Comparison of ENCODE assay signal across 20 cellular contexts in the genomic region with DNA sequence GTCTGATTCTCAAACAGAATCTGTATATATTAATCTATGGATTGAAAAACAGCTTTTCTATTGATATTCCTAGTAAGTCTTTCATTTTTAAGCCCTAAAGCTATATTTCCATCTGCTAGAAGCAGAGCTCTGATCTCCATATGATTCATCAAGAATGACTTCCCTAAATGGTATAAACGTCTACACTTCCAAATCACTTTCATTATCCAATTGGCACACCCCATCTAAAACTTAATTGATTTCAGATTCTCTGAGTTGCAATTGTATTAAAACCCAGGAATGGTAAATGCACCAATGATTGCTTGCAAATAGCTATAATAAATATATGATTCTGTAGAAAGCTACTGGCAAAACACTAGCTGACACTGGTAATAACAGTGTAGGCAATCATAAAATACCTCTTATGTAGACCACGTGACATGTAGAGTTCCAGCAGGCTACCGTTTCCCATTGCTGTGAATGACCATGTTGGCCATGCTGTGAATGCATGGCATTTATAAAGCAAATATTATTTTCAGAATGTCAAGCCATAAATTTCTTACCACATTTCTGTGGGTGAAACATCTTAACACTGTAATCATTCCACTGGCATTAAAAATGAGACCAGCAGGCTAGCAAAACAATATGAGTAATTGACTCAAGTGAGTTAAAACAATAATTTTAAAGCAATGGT.
DNase-seq lines count a peak whose midpoint lies in the region; ATAC-seq, FAIRE-seq and TF ChIP-seq lines count a peak whose summit lies in the region.
"Had no signal": no experiment of that assay in that cellular context is flagged by ENCODE, and none has a peak within 500 bp of the region (broad histone marks: within the 10 kb centered on the region; RNA-seq: fewer than 3 reads in every experiment).

No MANE protein-coding gene starts in this region.

- TF ChIP-seq POLR2A in H54 (IDR thresholded peaks at IDR 0.05; ENCODE audit: low read depth, low read length): no peak

- H3K4me3 ChIP-seq in fibroblast of pulmonary artery (replicated peaks; ENCODE audit: low read depth, low read length) (no peak overlapping the region), skeletal muscle cell (ENCODE audit: low read depth, low read length) (no peak overlapping the region)
- H3K4me3 ChIP-seq: cardiac muscle cell, transverse colon had no signal

- peak; percentile 41 for FAIRE-seq in H54 (lab: Jason Lieb, UNC)
- FAIRE-seq: frontal cortex had no signal

- DNase-seq in H54 (ENCODE audit: insufficient read length, low spot score): no peak
- peak; percentile 12 for DNase-seq in SHP77 treated with DMSO at 0.1 percent for 48 hours (lab: John Stamatoyannopoulos, UW)
- peak; percentile 14 for DNase-seq in fibroblast of pulmonary artery (ENCODE audit: low read depth)
- peak; percentile 32 for DNase-seq in skeletal muscle cell (ENCODE audit: low read depth)
- DNase-seq in posterior cingulate gyrus: no peak
- DNase-seq: activated gamma-delta T cell treated with Interleukin-2 at 50 U/mL for 16 hours; CD8-positive, alpha-beta memory T cell; effector memory CD8-positive, alpha-beta T cell; GDM1; immature natural killer cell; NCI-H1436; NCI-H510A; PC-3; stimulated activated CD4-positive, alpha-beta T cell treated with anti-CD3 and anti-CD28 coated beads, Interleukin-1b, Interleukin-23, amount 100 ng/mL, for 48 hours; transverse colon had no signal

- intact Hi-C loops in posterior cingulate gyrus (cut with DNase I): no loop called here

- no peak for TF ChIP-seq CTCF in fibroblast of pulmonary artery (IDR thresholded peaks at IDR 0.05; ENCODE audit: low read length, missing control alignments)

- ATAC-seq in HG02588 (IDR thresholded peaks at IDR 0.05; ENCODE audit: unreplicated experiment): no peak
- no peak for ATAC-seq in HG02970 (IDR thresholded peaks at IDR 0.05; ENCODE audit: low FRiP score, unreplicated experiment)
- no peak for ATAC-seq in GM18873 (IDR thresholded peaks at IDR 0.05; ENCODE audit: low FRiP score, unreplicated experiment)
- ATAC-seq: effector memory CD8-positive, alpha-beta T cell; PC-3 had no signal

Comparison
In these comparisons a context has a peak if more than half of its experiments do, and no peak if none do; other contexts are left out.
1. DNase-seq: peak in SHP77 treated with DMSO at 0.1 percent for 48 hours (single experiment), fibroblast of pulmonary artery (single experiment) and skeletal muscle cell (single experiment); none in H54 (single experiment) and posterior cingulate gyrus (0 of 10).